Comparison of ENCODE assay signal across 1 cellular context in the genomic region with DNA sequence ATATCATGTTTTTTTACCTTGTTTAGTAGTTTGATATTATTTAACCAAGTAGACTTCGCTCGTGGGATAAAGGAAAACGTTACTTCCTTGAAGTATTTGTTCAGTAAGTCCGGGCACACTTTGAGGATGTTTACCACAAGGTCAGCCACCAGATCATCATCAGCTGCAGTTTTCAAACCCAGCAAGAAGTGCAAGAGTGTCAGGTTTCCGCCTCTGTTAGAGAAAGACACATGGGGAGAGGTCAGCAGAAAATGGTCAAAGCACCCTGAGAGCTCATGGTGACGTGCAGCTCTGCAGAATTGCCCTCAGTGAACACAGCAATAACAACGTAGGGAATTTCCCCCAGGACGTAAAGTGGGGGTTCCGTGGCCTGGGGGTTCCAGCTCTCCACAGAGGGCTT.
TF ChIP-seq lines count a peak whose summit lies in the region.

No MANE protein-coding gene starts in this region.

TF ChIP-seq in WTC11, 78 proteins besides CTCF, POLR2A, EP300 and RAD21 (continued from another document):
- TF ChIP-seq, protein P1, sequence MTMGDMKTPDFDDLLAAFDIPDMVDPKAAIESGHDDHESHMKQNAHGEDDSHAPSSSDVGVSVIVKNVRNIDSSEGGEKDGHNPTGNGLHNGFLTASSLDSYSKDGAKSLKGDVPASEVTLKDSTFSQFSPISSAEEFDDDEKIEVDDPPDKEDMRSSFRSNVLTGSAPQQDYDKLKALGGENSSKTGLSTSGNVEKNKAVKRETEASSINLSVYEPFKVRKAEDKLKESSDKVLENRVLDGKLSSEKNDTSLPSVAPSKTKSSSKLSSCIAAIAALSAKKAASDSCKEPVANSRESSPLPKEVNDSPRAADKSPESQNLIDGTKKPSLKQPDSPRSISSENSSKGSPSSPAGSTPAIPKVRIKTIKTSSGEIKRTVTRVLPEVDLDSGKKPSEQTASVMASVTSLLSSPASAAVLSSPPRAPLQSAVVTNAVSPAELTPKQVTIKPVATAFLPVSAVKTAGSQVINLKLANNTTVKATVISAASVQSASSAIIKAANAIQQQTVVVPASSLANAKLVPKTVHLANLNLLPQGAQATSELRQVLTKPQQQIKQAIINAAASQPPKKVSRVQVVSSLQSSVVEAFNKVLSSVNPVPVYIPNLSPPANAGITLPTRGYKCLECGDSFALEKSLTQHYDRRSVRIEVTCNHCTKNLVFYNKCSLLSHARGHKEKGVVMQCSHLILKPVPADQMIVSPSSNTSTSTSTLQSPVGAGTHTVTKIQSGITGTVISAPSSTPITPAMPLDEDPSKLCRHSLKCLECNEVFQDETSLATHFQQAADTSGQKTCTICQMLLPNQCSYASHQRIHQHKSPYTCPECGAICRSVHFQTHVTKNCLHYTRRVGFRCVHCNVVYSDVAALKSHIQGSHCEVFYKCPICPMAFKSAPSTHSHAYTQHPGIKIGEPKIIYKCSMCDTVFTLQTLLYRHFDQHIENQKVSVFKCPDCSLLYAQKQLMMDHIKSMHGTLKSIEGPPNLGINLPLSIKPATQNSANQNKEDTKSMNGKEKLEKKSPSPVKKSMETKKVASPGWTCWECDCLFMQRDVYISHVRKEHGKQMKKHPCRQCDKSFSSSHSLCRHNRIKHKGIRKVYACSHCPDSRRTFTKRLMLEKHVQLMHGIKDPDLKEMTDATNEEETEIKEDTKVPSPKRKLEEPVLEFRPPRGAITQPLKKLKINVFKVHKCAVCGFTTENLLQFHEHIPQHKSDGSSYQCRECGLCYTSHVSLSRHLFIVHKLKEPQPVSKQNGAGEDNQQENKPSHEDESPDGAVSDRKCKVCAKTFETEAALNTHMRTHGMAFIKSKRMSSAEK (CRISPR knock-in tag; IDR thresholded peaks at IDR 0.05; ENCODE audit: borderline replicate concordance): no peak
- TF ChIP-seq TEAD4 (CRISPR knock-in tag; IDR thresholded peaks at IDR 0.05): no peak
- TF ChIP-seq, protein P2, sequence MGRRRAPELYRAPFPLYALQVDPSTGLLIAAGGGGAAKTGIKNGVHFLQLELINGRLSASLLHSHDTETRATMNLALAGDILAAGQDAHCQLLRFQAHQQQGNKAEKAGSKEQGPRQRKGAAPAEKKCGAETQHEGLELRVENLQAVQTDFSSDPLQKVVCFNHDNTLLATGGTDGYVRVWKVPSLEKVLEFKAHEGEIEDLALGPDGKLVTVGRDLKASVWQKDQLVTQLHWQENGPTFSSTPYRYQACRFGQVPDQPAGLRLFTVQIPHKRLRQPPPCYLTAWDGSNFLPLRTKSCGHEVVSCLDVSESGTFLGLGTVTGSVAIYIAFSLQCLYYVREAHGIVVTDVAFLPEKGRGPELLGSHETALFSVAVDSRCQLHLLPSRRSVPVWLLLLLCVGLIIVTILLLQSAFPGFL (CRISPR knock-in tag; IDR thresholded peaks at IDR 0.05; ENCODE audit: borderline replicate concordance): no peak
- TF ChIP-seq GTF2I (CRISPR knock-in tag; conservative IDR thresholded peaks at IDR 0.05): no peak
- TF ChIP-seq, protein P3, sequence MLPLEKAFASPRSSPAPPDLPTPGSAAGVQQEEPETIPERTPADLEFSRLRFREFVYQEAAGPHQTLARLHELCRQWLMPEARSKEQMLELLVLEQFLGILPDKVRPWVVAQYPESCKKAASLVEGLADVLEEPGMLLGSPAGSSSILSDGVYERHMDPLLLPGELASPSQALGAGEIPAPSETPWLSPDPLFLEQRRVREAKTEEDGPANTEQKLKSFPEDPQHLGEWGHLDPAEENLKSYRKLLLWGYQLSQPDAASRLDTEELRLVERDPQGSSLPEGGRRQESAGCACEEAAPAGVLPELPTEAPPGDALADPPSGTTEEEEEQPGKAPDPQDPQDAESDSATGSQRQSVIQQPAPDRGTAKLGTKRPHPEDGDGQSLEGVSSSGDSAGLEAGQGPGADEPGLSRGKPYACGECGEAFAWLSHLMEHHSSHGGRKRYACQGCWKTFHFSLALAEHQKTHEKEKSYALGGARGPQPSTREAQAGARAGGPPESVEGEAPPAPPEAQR (CRISPR knock-in tag; IDR thresholded peaks at IDR 0.05): no peak
- TF ChIP-seq FOXP1 (CRISPR knock-in tag; IDR thresholded peaks at IDR 0.05; ENCODE audit: borderline replicate concordance): no peak
- TF ChIP-seq KAT7 (CRISPR knock-in tag; IDR thresholded peaks at IDR 0.05; ENCODE audit: borderline replicate concordance): no peak
- TF ChIP-seq, protein P4, sequence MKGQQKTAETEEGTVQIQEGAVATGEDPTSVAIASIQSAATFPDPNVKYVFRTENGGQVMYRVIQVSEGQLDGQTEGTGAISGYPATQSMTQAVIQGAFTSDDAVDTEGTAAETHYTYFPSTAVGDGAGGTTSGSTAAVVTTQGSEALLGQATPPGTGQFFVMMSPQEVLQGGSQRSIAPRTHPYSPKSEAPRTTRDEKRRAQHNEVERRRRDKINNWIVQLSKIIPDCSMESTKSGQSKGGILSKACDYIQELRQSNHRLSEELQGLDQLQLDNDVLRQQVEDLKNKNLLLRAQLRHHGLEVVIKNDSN (CRISPR knock-in tag; IDR thresholded peaks at IDR 0.05): no peak
- TF ChIP-seq, protein P5, sequence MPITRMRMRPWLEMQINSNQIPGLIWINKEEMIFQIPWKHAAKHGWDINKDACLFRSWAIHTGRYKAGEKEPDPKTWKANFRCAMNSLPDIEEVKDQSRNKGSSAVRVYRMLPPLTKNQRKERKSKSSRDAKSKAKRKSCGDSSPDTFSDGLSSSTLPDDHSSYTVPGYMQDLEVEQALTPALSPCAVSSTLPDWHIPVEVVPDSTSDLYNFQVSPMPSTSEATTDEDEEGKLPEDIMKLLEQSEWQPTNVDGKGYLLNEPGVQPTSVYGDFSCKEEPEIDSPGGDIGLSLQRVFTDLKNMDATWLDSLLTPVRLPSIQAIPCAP (CRISPR knock-in tag; IDR thresholded peaks at IDR 0.05): no peak
